Comparison of ENCODE assay signal across 8 cellular contexts in the genomic region with DNA sequence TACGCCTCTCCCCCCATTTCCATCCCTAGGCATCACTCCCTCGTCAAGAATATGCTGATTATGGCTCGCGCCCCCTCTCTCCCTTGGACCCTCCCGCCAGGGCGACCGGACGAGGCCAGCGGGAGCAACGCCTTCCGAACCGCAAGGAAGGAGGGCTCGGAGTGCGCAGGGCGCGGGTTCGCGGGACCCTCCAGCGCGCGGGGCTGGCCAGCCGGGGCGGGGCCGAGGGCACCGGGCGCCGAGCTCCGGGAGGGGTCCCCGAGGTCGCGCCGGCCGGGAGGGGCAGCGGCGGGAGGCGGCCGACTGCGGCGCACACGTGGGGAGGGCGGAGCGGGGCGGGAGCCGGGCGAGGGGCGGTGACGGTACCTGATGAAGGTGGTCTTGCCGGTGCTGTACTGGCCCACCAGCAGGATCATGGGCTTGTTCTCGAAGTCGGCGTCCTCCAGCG. TPM values are rescaled to one million over a fixed set of nuclear protein-coding genes. Genes with fewer than 3 reads are reported as not detected.
DNase-seq lines count a peak whose midpoint lies in the region; ATAC-seq, FAIRE-seq and TF ChIP-seq lines count a peak whose summit lies in the region.

No MANE protein-coding gene starts in this region.

- H3K4me1 ChIP-seq in astrocyte (ENCODE audit: insufficient read depth, low read length) = peaks cover 18% of the 10 kb centered on the region

- no peaks in the 10 kb centered on the region for H3K36me3 ChIP-seq in astrocyte (ENCODE audit: insufficient read depth, low read length)

- H4K20me1 ChIP-seq in astrocyte (ENCODE audit: insufficient read depth, low read length) = peaks cover 22% of the 10 kb centered on the region

- H3K4me3 Mint-ChIP-seq in CD14-positive monocyte = peak overlapping the region; percentile 91 to 93
- peak overlapping the region; percentile 93 for H3K4me3 Mint-ChIP-seq in astrocyte (ENCODE audit: unreplicated experiment)
- H3K4me3 Mint-ChIP-seq in stimulated activated naive CD8-positive, alpha-beta T cell treated with anti-CD3 and anti-CD28 coated beads, Interleukin-15, amount 100 ng/mL, for 72 hours = peak overlapping the region; percentile 89 to 94

- peak overlapping the region; percentile 72 for H3K27ac ChIP-seq in astrocyte (ENCODE audit: low read depth, low read length)

- H3K27ac Mint-ChIP-seq in CD14-positive monocyte (peak overlapping the region; percentile 89 to 98 (median 97)), astrocyte (ENCODE audit: unreplicated experiment) (peak overlapping the region; percentile 86)
- H3K27ac Mint-ChIP-seq in stimulated activated naive CD8-positive, alpha-beta T cell treated with anti-CD3 and anti-CD28 coated beads, Interleukin-15, amount 100 ng/mL, for 72 hours = peak overlapping the region; percentile 95 to 96

- ATAC-seq in GM19395 (IDR thresholded peaks at IDR 0.05; ENCODE audit: unreplicated experiment) = peak; percentile 14
- peak; percentile 33 for ATAC-seq in HG03439 (IDR thresholded peaks at IDR 0.05; ENCODE audit: unreplicated experiment)
- ATAC-seq in stimulated activated naive CD8-positive, alpha-beta T cell treated with anti-CD3 and anti-CD28 coated beads, Interleukin-15, amount 100 ng/mL, for 72 hours = peak; percentile 41
- ATAC-seq in HG03378 (IDR thresholded peaks at IDR 0.05; ENCODE audit: unreplicated experiment) = no peak

- H3K36me3 Mint-ChIP-seq in CD14-positive monocyte = peaks cover 3 to 9% of the 10 kb centered on the region in 2 donors
- no peaks in the 10 kb centered on the region for H3K36me3 Mint-ChIP-seq in astrocyte (ENCODE audit: low read depth, unreplicated experiment)

- H3K4me1 Mint-ChIP-seq in CD14-positive monocyte (peaks cover 56% of the 10 kb centered on the region), astrocyte (ENCODE audit: low read depth, unreplicated experiment) (peaks cover 36% of the 10 kb centered on the region)
- peaks cover 67% of the 10 kb centered on the region for H3K4me1 Mint-ChIP-seq in stimulated activated naive CD8-positive, alpha-beta T cell treated with anti-CD3 and anti-CD28 coated beads, Interleukin-15, amount 100 ng/mL, for 72 hours

- H3K27me3 Mint-ChIP-seq in CD14-positive monocyte (ENCODE audit: low read depth in 3 of 3) (peaks cover 0 to 1% (median 0%) of the 10 kb centered on the region in 3 donors), astrocyte (ENCODE audit: low read depth, unreplicated experiment) (no peaks in the 10 kb centered on the region)
- H3K27me3 Mint-ChIP-seq in stimulated activated naive CD8-positive, alpha-beta T cell treated with anti-CD3 and anti-CD28 coated beads, Interleukin-15, amount 100 ng/mL, for 72 hours = peaks cover 23% of the 10 kb centered on the region

- peaks cover 7% of the 10 kb centered on the region for H3K27me3 ChIP-seq in astrocyte (ENCODE audit: insufficient read depth, low read length)

- peak overlapping the region; percentile 86 for H3K4me3 ChIP-seq in astrocyte (ENCODE audit: insufficient read depth, low read depth, low read length)

- H3K79me2 ChIP-seq in astrocyte (ENCODE audit: insufficient read depth, low read length) = peaks cover 55% of the 10 kb centered on the region

- DNase-seq in CD14-positive monocyte (ENCODE audit: low spot score) (no peak), astrocyte (ENCODE audit: low read depth) (no peak), islet precursor cell (peak; percentile 64), occipital lobe (lab: John Stamatoyannopoulos, UW) (no peak)
- DNase-seq in stimulated activated naive CD8-positive, alpha-beta T cell treated with anti-CD3 and anti-CD28 coated beads, Interleukin-15, amount 100 ng/mL, for 72 hours = peak in 1 of 2 donors; percentile 56

- intact Hi-C loops in CD14-positive monocyte (cut with micrococcal nuclease) = loop anchor here (2.0 to 5.0 kb wide), 3 partner anchors 35 to 200 kb away; a partner anchor contains a TSS

- H3K4me2 ChIP-seq in astrocyte (ENCODE audit: low read length) = peak overlapping the region; percentile 94

- no peak for TF ChIP-seq CTCF in CD14-positive monocyte (IDR thresholded peaks at IDR 0.05)
- TF ChIP-seq CTCF in astrocyte (IDR thresholded peaks at IDR 0.05; ENCODE audit: insufficient read depth, low read depth, low read length) = no peak

- FAIRE-seq in astrocyte (lab: Jason Lieb, UNC) = no peak

- peak overlapping the region; percentile 88 for H3K9ac ChIP-seq in astrocyte (ENCODE audit: low read length)

- H3K9me3 ChIP-seq in astrocyte (ENCODE audit: insufficient read depth, low read depth, low read length) = no peaks in the 10 kb centered on the region

- H2AFZ ChIP-seq in astrocyte (ENCODE audit: low read depth, low read length) = peak overlapping the region; percentile 85

- H3K9me3 Mint-ChIP-seq in CD14-positive monocyte (no peaks in the 10 kb centered on the region), astrocyte (ENCODE audit: unreplicated experiment) (no peaks in the 10 kb centered on the region)
- H3K9me3 Mint-ChIP-seq in stimulated activated naive CD8-positive, alpha-beta T cell treated with anti-CD3 and anti-CD28 coated beads, Interleukin-15, amount 100 ng/mL, for 72 hours = no peaks in the 10 kb centered on the region

RNA-seq across cellular contexts. Expression of a gene that starts 0.4 kb away (rescaled TPM):
- polyA plus RNA-seq in CD14-positive monocyte = 10 to 100 TPM; 14.2 to 16.0 TPM
- total RNA-seq in astrocyte (46.4 and 51.4 TPM in 2 replicates), occipital lobe (2.2 TPM)

RNA-seq across cellular contexts. Expression of a gene that starts 48.9 kb away (rescaled TPM):
- polyA plus RNA-seq in CD14-positive monocyte = not detected
- not detected in 2 replicates for total RNA-seq in astrocyte
- total RNA-seq in occipital lobe = not detected

Comparison
In these comparisons a context has a peak if more than half of its experiments do, and no peak if none do; other contexts are left out.
1. RNA of a gene that starts 0.4 kb away (total RNA-seq): 46.4 to 51.4 TPM in astrocyte; 2.2 TPM in occipital lobe (single experiment); every median in the first group is over 10 times any median in the second.
2. Peak in every context shown above with its lines, with median percentiles within 50 percentile points of each other: H3K27ac Mint-ChIP-seq and H3K4me3 Mint-ChIP-seq.